11 cellular contexts compared by ENCODE assay signal in genomic region chr1:108080448-108080847, GRCh38.
DNase-seq lines count a peak whose midpoint lies in the region; ATAC-seq lines count a peak whose summit lies in the region.
"Had no signal": no experiment of that assay in that cellular context is flagged by ENCODE, and none has a peak within 500 bp of the region (broad histone marks: within the 10 kb centered on the region; RNA-seq: fewer than 3 reads in every experiment).

No MANE protein-coding gene starts in this region.

- H3K4me3 Mint-ChIP-seq in IgD-negative memory B cell, result peak overlapping the region in 1 of 4 donors; percentile 9

- H3K27me3 ChIP-seq in SJCRH30, result no peaks in the 10 kb centered on the region

- DNase-seq in activated CD4-positive, alpha-beta T cell treated with anti-CD3 and anti-CD28 coated beads, Interleukin-2, amount 50 U/mL, for 48 hours, result peak; percentile 17 to 33
- peak; percentile 8 for DNase-seq in central memory CD4-positive, alpha-beta T cell
- DNase-seq in stimulated activated CD8-positive, alpha-beta memory T cell treated with anti-CD3 and anti-CD28 coated beads, Interleukin-4, amount 100 ng/mL, for 24 hours (ENCODE audit: low read depth), result peak; percentile 22
- DNase-seq in SJCRH30, result no peak
- DNase-seq: anterior cingulate cortex, dorsolateral prefrontal cortex, WERI-Rb-1 had no signal

- no peaks in the 10 kb centered on the region for H3K36me3 ChIP-seq in SJCRH30
- H3K36me3 ChIP-seq: WERI-Rb-1 had no signal

- peak overlapping the region; percentile 1 to 89 (median 58) for H3K27ac Mint-ChIP-seq in IgD-negative memory B cell

- peaks cover 31 to 51% (median 41%) of the 10 kb centered on the region in 3 donors for H3K4me1 Mint-ChIP-seq in IgD-negative memory B cell

- H3K4me3 ChIP-seq in SJCRH30, result no peak overlapping the region
- H3K4me3 ChIP-seq: dorsolateral prefrontal cortex had no signal

- H3K4me1 ChIP-seq in SJCRH30, result no peaks in the 10 kb centered on the region
- H3K4me1 ChIP-seq: parathyroid adenoma had no signal

- H3K36me3 Mint-ChIP-seq in IgD-negative memory B cell, result no peaks in the 10 kb centered on the region

- H3K27ac ChIP-seq in SJCRH30, result no peak overlapping the region
- H3K27ac ChIP-seq: dorsolateral prefrontal cortex, parathyroid adenoma, WERI-Rb-1 had no signal

- 0 out of 2 replicates have a peak, but pooled peaks cover 6% of the 10 kb centered on the region for H3K9me3 ChIP-seq in SJCRH30 (replicated peaks)

- no peak for ATAC-seq in GM21786 (IDR thresholded peaks at IDR 0.05; ENCODE audit: unreplicated experiment)
- ATAC-seq in GM18907 (IDR thresholded peaks at IDR 0.05; ENCODE audit: unreplicated experiment), result no peak

- H3K9me3 Mint-ChIP-seq in IgD-negative memory B cell, result no peaks in the 10 kb centered on the region

- no peaks in the 10 kb centered on the region for H3K27me3 Mint-ChIP-seq in IgD-negative memory B cell

Comparison
In these comparisons a context has a peak if more than half of its experiments do, and no peak if none do; other contexts are left out.
1. DNase-seq: peak in activated CD4-positive, alpha-beta T cell treated with anti-CD3 and anti-CD28 coated beads, Interleukin-2, amount 50 U/mL, for 48 hours (2 of 2), central memory CD4-positive, alpha-beta T cell (single experiment) and stimulated activated CD8-positive, alpha-beta memory T cell treated with anti-CD3 and anti-CD28 coated beads, Interleukin-4, amount 100 ng/mL, for 24 hours (single experiment); none in SJCRH30 (0 of 2).